Comparison of ENCODE assay signal across 9 cellular contexts in genomic region chr4:4859799-4860380, GRCh38. TPM values are rescaled to one million over a fixed set of nuclear protein-coding genes. Genes with fewer than 3 reads are reported as not detected.
A peak's percentile ranks its signal among the peaks of the same experiment; 100 is the strongest.
DNase-seq lines count a peak whose midpoint lies in the region; ATAC-seq and TF ChIP-seq lines count a peak whose summit lies in the region.
"Had no signal": no experiment of that assay in that cellular context is flagged by ENCODE, and none has a peak within 500 bp of the region (broad histone marks: within the 10 kb centered on the region; RNA-seq: fewer than 3 reads in every experiment).

No MANE protein-coding gene starts in this region.

- no peak overlapping the region for H3K27ac Mint-ChIP-seq in activated T-helper 1 cell treated with anti-CD3 and anti-CD28 coated beads, Interleukin-12 subunit alpha, Interleukin-12 subunit beta, Interleukin-2, Interleukin-4 antibody, amounts not matched to agents 30 ng/mL and 10 ng/mL and 1 ng/mL, durations not matched to agents 14 hours and 24 hours and 36 hours

- intact Hi-C loops in activated T-helper 1 cell treated with anti-CD3 and anti-CD28 coated beads, Interleukin-12 subunit alpha, Interleukin-12 subunit beta, Interleukin-2, Interleukin-4 antibody, amounts not matched to agents 30 ng/mL and 10 ng/mL and 1 ng/mL, durations not matched to agents 14 hours and 24 hours and 36 hours (cut with micrococcal nuclease), result loop anchor here (5.0 to 10.0 kb wide), 2 partner anchors 815 to 1032 kb away; partner anchors contain the start of gene CRMP1

- H3K4me3 Mint-ChIP-seq in activated T-helper 1 cell treated with anti-CD3 and anti-CD28 coated beads, Interleukin-12 subunit alpha, Interleukin-12 subunit beta, Interleukin-2, Interleukin-4 antibody, amounts not matched to agents 30 ng/mL and 10 ng/mL and 1 ng/mL, durations not matched to agents 14 hours and 24 hours and 36 hours, result no peak overlapping the region

- ATAC-seq in GM21723 (IDR thresholded peaks at IDR 0.05; ENCODE audit: unreplicated experiment) (peak; percentile 34), esophagus mucosa (peak; percentile 14)

- H3K4me3 ChIP-seq in LNCaP clone FGC (ENCODE audit: low read depth, low read length) (peak overlapping the region; percentile 56), osteoblast (ENCODE audit: insufficient read depth, low read length) (peak overlapping the region; percentile 93)

- TF ChIP-seq CTCF in LNCaP clone FGC (IDR thresholded peaks at IDR 0.05; ENCODE audit: control insufficient read depth, extremely low read depth, insufficient read depth) (peak; percentile 14; the same call in 1 of the 2 replicates), osteoblast (IDR thresholded peaks at IDR 0.05; ENCODE audit: extremely low read depth, low read depth, low read length) (no peak)

- H3K9me3 Mint-ChIP-seq in activated T-helper 1 cell treated with anti-CD3 and anti-CD28 coated beads, Interleukin-12 subunit alpha, Interleukin-12 subunit beta, Interleukin-2, Interleukin-4 antibody, amounts not matched to agents 30 ng/mL and 10 ng/mL and 1 ng/mL, durations not matched to agents 14 hours and 24 hours and 36 hours, result no peaks in the 10 kb centered on the region

- peaks cover 33% of the 10 kb centered on the region for H3K27me3 ChIP-seq in osteoblast (ENCODE audit: insufficient read depth, low read length)

- peaks cover 2% of the 10 kb centered on the region for H3K36me3 Mint-ChIP-seq in activated T-helper 1 cell treated with anti-CD3 and anti-CD28 coated beads, Interleukin-12 subunit alpha, Interleukin-12 subunit beta, Interleukin-2, Interleukin-4 antibody, amounts not matched to agents 30 ng/mL and 10 ng/mL and 1 ng/mL, durations not matched to agents 14 hours and 24 hours and 36 hours (ENCODE audit: low read depth)

- DNase-seq in D341Med (ENCODE audit: low spot score) (peak; percentile 70), LNCaP clone FGC (ENCODE audit: low read depth) (no peak), osteoblast (ENCODE audit: insufficient read length, low spot score, missing footprints) (peak; percentile 94), SIG-M5 treated with dmso at 0.1 percent for 504 hours (lab: John Stamatoyannopoulos, UW; ENCODE audit: unreplicated experiment) (no peak), HT-29 (ENCODE audit: low spot score) (no peak)
- DNase-seq in activated T-helper 1 cell treated with anti-CD3 and anti-CD28 coated beads, Interleukin-12 subunit alpha, Interleukin-12 subunit beta, Interleukin-2, Interleukin-4 antibody, amounts not matched to agents 30 ng/mL and 10 ng/mL and 1 ng/mL, durations not matched to agents 14 hours and 24 hours and 36 hours (ENCODE audit: low spot score), result no peak

- peaks cover 7% of the 10 kb centered on the region for H3K36me3 ChIP-seq in osteoblast (ENCODE audit: insufficient read depth, low read length)

- H3K79me2 ChIP-seq in osteoblast (ENCODE audit: insufficient read depth, low read length), result peaks cover 3% of the 10 kb centered on the region

- H3K4me1 ChIP-seq in osteoblast (ENCODE audit: insufficient read depth, low read length), result peaks cover 9% of the 10 kb centered on the region

- H3K4me1 Mint-ChIP-seq in activated T-helper 1 cell treated with anti-CD3 and anti-CD28 coated beads, Interleukin-12 subunit alpha, Interleukin-12 subunit beta, Interleukin-2, Interleukin-4 antibody, amounts not matched to agents 30 ng/mL and 10 ng/mL and 1 ng/mL, durations not matched to agents 14 hours and 24 hours and 36 hours (ENCODE audit: low read depth), result no peaks in the 10 kb centered on the region

- H3K4me2 ChIP-seq in osteoblast (ENCODE audit: insufficient read depth, low read length), result peak overlapping the region; percentile 96

- H3K27me3 Mint-ChIP-seq in activated T-helper 1 cell treated with anti-CD3 and anti-CD28 coated beads, Interleukin-12 subunit alpha, Interleukin-12 subunit beta, Interleukin-2, Interleukin-4 antibody, amounts not matched to agents 30 ng/mL and 10 ng/mL and 1 ng/mL, durations not matched to agents 14 hours and 24 hours and 36 hours (ENCODE audit: insufficient read depth), result peaks cover 74% of the 10 kb centered on the region

- no peaks in the 10 kb centered on the region for H4K20me1 ChIP-seq in osteoblast (ENCODE audit: insufficient read depth, low read length)

- H3K27ac ChIP-seq in osteoblast (ENCODE audit: low read depth, low read length), result no peak overlapping the region

- H2AFZ ChIP-seq in osteoblast (ENCODE audit: low read length), result peak overlapping the region; percentile 68

- no peaks in the 10 kb centered on the region for H3K9me3 ChIP-seq in osteoblast (ENCODE audit: low read depth, low read length)

RNA-seq across cellular contexts. Expression of gene MSX1, which starts 0.4 kb away (rescaled TPM):
- total RNA-seq in esophagus mucosa, result 0.36 TPM
- total RNA-seq in osteoblast, result 2.9 and 3.8 TPM in 2 replicates
- total RNA-seq in activated T-helper 1 cell treated with anti-CD3 and anti-CD28 coated beads, Interleukin-12 subunit alpha, Interleukin-12 subunit beta, Interleukin-2, Interleukin-4 antibody, amounts not matched to agents 30 ng/mL and 10 ng/mL and 1 ng/mL, durations not matched to agents 14 hours and 24 hours and 36 hours, result not detected in 2 replicates
- 0.03 and 0.18 TPM in 2 replicates for total RNA-seq in HT-29 (2014; rRNA removed; shearing (Covaris generic))
- total RNA-seq: mononuclear cell had no signal

Comparison
In these comparisons a context has a peak if more than half of its experiments do, and no peak if none do; other contexts are left out.
1. DNase-seq: peak in D341Med (single experiment) and osteoblast (single experiment); none in LNCaP clone FGC (single experiment), activated T-helper 1 cell treated with anti-CD3 and anti-CD28 coated beads, Interleukin-12 subunit alpha, Interleukin-12 subunit beta, Interleukin-2, Interleukin-4 antibody, amounts not matched to agents 30 ng/mL and 10 ng/mL and 1 ng/mL, durations not matched to agents 14 hours and 24 hours and 36 hours (single experiment), SIG-M5 treated with dmso at 0.1 percent for 504 hours (single experiment) and HT-29 (single experiment).